Comparison of ENCODE assay signal across 32 cellular contexts in the genomic region with DNA sequence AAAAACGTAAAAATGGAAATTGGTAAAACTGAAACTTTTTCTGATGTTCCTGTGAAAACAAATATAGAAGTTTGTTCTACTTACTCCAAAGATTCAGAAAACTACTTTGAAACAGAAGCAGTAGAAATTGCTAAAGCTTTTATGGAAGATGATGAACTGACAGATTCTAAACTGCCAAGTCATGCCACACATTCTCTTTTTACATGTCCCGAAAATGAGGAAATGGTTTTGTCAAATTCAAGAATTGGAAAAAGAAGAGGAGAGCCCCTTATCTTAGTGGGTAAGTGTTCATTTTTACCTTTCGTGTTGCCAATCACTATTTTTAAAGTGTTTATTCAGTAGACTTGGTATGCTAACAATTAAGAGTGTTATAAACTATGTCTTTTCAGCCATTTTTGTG. TPM values are rescaled to one million over a fixed set of nuclear protein-coding genes. Genes with fewer than 3 reads are reported as not detected.
DNase-seq lines count a peak whose midpoint lies in the region; ATAC-seq, FAIRE-seq and TF ChIP-seq lines count a peak whose summit lies in the region.
"Had no signal": no experiment of that assay in that cellular context is flagged by ENCODE, and none has a peak within 500 bp of the region (broad histone marks: within the 10 kb centered on the region; RNA-seq: fewer than 3 reads in every experiment).

No MANE protein-coding gene starts in this region.

- CTCF ChIA-PET in A549 (lab: Yijun Ruan, JAX), result no interaction called here
- CTCF ChIA-PET in K562 (lab: Yijun Ruan, JAX; ENCODE audit: low intra/inter-chr PET ratio), result no interaction called here

- WGBS in A549 (ENCODE audit: missing lambda C conversion rate), result 93% methylated on average over 3 of the region's 3 CpGs
- 82% methylated on average over 3 of the region's 3 CpGs for whole genome bisulfite sequencing in K562 (ENCODE audit: insufficient coverage, low coverage, missing lambda C conversion rate)

- no peak overlapping the region for H3K9ac ChIP-seq in K562 (ENCODE audit: insufficient read depth in 1 of 2, low read depth in 2 of 2, low read length in 2 of 2)

- H3K4me2 ChIP-seq in A549 (no peak overlapping the region), K562 (ENCODE audit: insufficient read depth, low read length) (no peak overlapping the region)

- TF ChIP-seq CTCF in A549 (IDR thresholded peaks at IDR 0.05), result no peak
- no peak for TF ChIP-seq CTCF in HL-60 (IDR thresholded peaks at IDR 0.05; ENCODE audit: insufficient read depth, low read length)
- no peak for TF ChIP-seq CTCF in K562 (IDR thresholded peaks at IDR 0.05 in 2 of 3, conservative IDR thresholded peaks at IDR 0.05 in 1 of 3; ENCODE audit: insufficient read depth in 2 of 3, low read depth in 1 of 3, low read length in 3 of 3)

- POLR2A ChIA-PET in A549 (lab: Yijun Ruan, JAX), result no interaction called here
- POLR2A ChIA-PET in K562 (lab: Yijun Ruan, JAX), result no interaction called here

- no peak for TF ChIP-seq RAD21 in A549 (conservative IDR thresholded peaks at IDR 0.05 in 1 of 2, IDR thresholded peaks at IDR 0.05 in 1 of 2)
- TF ChIP-seq RAD21 in K562 (CRISPR knock-in tag; conservative IDR thresholded peaks at IDR 0.05 in 1 of 2, IDR thresholded peaks at IDR 0.05 in 1 of 2), result no peak

- TF ChIP-seq EP300 in A549 (IDR thresholded peaks at IDR 0.05), result no peak
- no peak for TF ChIP-seq EP300 in K562 (IDR thresholded peaks at IDR 0.05; ENCODE audit: low read length)

- H3K9me1 ChIP-seq in K562 (ENCODE audit: control insufficient read depth, insufficient read depth, low read length), result no peaks in the 10 kb centered on the region

- no peak overlapping the region for H2AFZ ChIP-seq in K562 (ENCODE audit: low read depth, low read length)

- no TSS peak for BruUV-seq in K562 (replicated peaks; lab: Mats Ljungman, UMichigan)

- peaks cover 14% of the 10 kb centered on the region; the same call in 1 of the 3 replicates for H3K36me3 ChIP-seq in K562 (ENCODE audit: control insufficient read depth, insufficient read depth, low read length)
- H3K36me3 ChIP-seq: breast epithelium, upper lobe of left lung had no signal

- in situ Hi-C loops in K562 (cut with MboI), result no loop called here

- intact Hi-C loops in K562 (cut with micrococcal nuclease), result no loop called here
- intact Hi-C loops in sciatic nerve (cut with DNase I), result no loop called here
- intact Hi-C loops in Right ventricle myocardium superior (cut with DNase I), result no loop called here

- FAIRE-seq in A549 (lab: Jason Lieb, UNC) (no peak), K562 (lab: Jason Lieb, UNC) (no peak)
- FAIRE-seq: colon, small intestine had no signal

- no peak for TF ChIP-seq POLR2A in A549 (IDR thresholded peaks at IDR 0.05; ENCODE audit: low read length)
- no peak for TF ChIP-seq POLR2A in K562 (conservative IDR thresholded peaks at IDR 0.05)

- H3K4me1 ChIP-seq in A549 (no peaks in the 10 kb centered on the region), K562 (replicated peaks in 1 of 2; ENCODE audit: control insufficient read depth in 2 of 2, insufficient read depth in 2 of 2, low read length in 2 of 2) (no peaks in the 10 kb centered on the region)
- H3K4me1 ChIP-seq: breast epithelium, upper lobe of left lung had no signal

- H3K4me3 ChIP-seq in A549 (no peak overlapping the region), HL-60 (replicated peaks; ENCODE audit: insufficient read depth, low read length) (no peak overlapping the region), K562 (no peak overlapping the region)
- H3K4me3 ChIP-seq: breast epithelium, upper lobe of left lung had no signal

- H3K27ac ChIP-seq in A549 (no peak overlapping the region), HL-60 (replicated peaks) (peak overlapping the region; percentile 56), K562 (ENCODE audit: extremely low read depth, low read depth, low read length) (no peak overlapping the region)
- H3K27ac ChIP-seq: breast epithelium, upper lobe of left lung had no signal

- no peaks in the 10 kb centered on the region; the same call in 2 of the 3 replicates for H3K9me3 ChIP-seq in A549
- H3K9me3 ChIP-seq in K562 (replicated peaks; ENCODE audit: control insufficient read depth, insufficient read depth, low read depth, low read length), result peaks cover 2% of the 10 kb centered on the region
- H3K9me3 ChIP-seq: breast epithelium, upper lobe of left lung had no signal

- no peaks in the 10 kb centered on the region for H3K27me3 ChIP-seq in HL-60 (ENCODE audit: insufficient read depth, poor library complexity, severe bottlenecking)
- no peaks in the 10 kb centered on the region for H3K27me3 ChIP-seq in K562 (ENCODE audit: control insufficient read depth in 2 of 2, insufficient read depth in 2 of 2, low read length in 2 of 2)
- H3K27me3 ChIP-seq: breast epithelium, upper lobe of left lung had no signal

- H4K20me1 ChIP-seq in K562 (replicated peaks; ENCODE audit: control insufficient read depth, insufficient read depth, low read length), result no peaks in the 10 kb centered on the region

- DNase-seq in A549 (ENCODE audit: low read depth in 1 of 2, low spot score in 1 of 2) (no peak), HL-60 (ENCODE audit: low read depth in 1 of 2, low spot score in 1 of 2) (peak in 1 of 2 experiments; percentile 50), NOMO-1 treated with dmso at 0.1 percent for 144 hours (lab: John Stamatoyannopoulos, UW; ENCODE audit: unreplicated experiment) (peak; percentile 47), K562 (ENCODE audit: extremely low read depth in 1 of 4, low spot score in 3 of 4) (no peak), sciatic nerve (ENCODE audit: low spot score) (no peak), Right ventricle myocardium superior (no peak), hepatic stellate cell (ENCODE audit: low spot score) (no peak)
- DNase-seq in stimulated activated naive CD4-positive, alpha-beta T cell treated with Interleukin-2 at 50 U/mL for 16 hours (lab: John Stamatoyannopoulos, UW), result no peak
- DNase-seq: activated CD4-positive, alpha-beta T cell treated with anti-CD3 and anti-CD28 coated beads, Interleukin-2, amount 10 ng/mL, durations not matched to agents 24 days and 14 days; activated CD8-positive, alpha-beta memory T cell treated with anti-CD3 and anti-CD28 coated beads for 24 hours; activated T-cell treated with anti-CD3 and anti-CD28 coated beads for 4 hours; amygdala; CD8-positive, alpha-beta memory T cell; effector CD4-positive, alpha-beta T cell; H9; hypothalamus; left colon; mammary epithelial cell; NCI-H1092 treated with DMSO at 0.1 percent for 48 hours; NCI-H1694 treated with DMSO at 0.1 percent for 48 hours; NCI-H446 treated with DMSO at 0.1 percent for 48 hours; NCI-H82; PC-3; retina; small intestine; stimulated activated naive B cell treated with anti-CD40 and anti-IgM and Interleukin-4, amounts not matched to agents 10 μg/mL and 1 μg/mL and 100 μg/mL, for 72 hours; upper lobe of left lung had no signal

- H3K79me2 ChIP-seq in K562 (ENCODE audit: control insufficient read depth, insufficient read depth, low read length), result no peaks in the 10 kb centered on the region

- no peak for ATAC-seq in A549
- no peak for ATAC-seq in K562
- ATAC-seq in sciatic nerve, result no peak
- ATAC-seq in Right ventricle myocardium superior (ENCODE audit: poor library complexity), result no peak
- ATAC-seq: left colon; PC-3; stimulated activated naive B cell treated with anti-CD40 and anti-IgM and Interleukin-4, amounts not matched to agents 10 μg/mL and 1 μg/mL and 100 μg/mL, for 72 hours had no signal

RNA-seq across cellular contexts. Expression of a gene that starts 25.6 kb away (rescaled TPM):
- polyA plus RNA-seq in A549 (2011; rRNA removed) (4.6 and 5.9 TPM in 2 replicates), A549 (2017; fragmentation: RNase III; extraction: RNeasy Plus Mini Kit Qiagen cat#74134 plus additional on column Dnase treatment) (2.6 to 3.6 TPM (median 3.4 TPM) in 3 replicates), K562 (2011; rRNA removed) (2.5 and 5.0 TPM in 2 replicates), K562 (2014; fragmentation: Illumina TruSeq; extraction: Trizol) (11.5 and 12.9 TPM in 2 replicates), K562 (2014; fragmentation: Nextera tagmentation; extraction: Ambion mirVana) (1 to 10 TPM; 4.3 to 5.6 TPM), K562 (2014; rRNA removed) (4.1 and 9.4 TPM in 2 replicates)
- 2.0 and 2.3 TPM in 2 replicates for polyA plus RNA-seq in A549 (2012; cell fraction: cytosol; rRNA removed)
- polyA plus RNA-seq in A549 (2012; cell fraction: nucleus; rRNA removed), result 2.3 and 4.4 TPM in 2 replicates
- polyA minus RNA-seq in A549 (2011; rRNA and poly(A)+ RNA removed), result 3.2 and 4.8 TPM in 2 replicates
- total RNA-seq in K562 (2011; cell fraction: chromatin; rRNA removed; ENCODE audit: low replicate concordance), result 2.9 and 18.1 TPM in 2 replicates
- 2.0 and 3.7 TPM in 2 replicates for total RNA-seq in K562 (2011; cell fraction: nucleolus; rRNA removed)
- total RNA-seq in K562 (2011; cell fraction: nucleoplasm; rRNA removed), result 4.7 and 5.2 TPM in 2 replicates
- total RNA-seq in K562 (2014; rRNA removed) (5.8 and 9.1 TPM in 2 replicates), K562 (2014; rRNA removed; fragmentation: Illumina TruSeq; extraction: Trizol) (15.1 and 19.8 TPM in 2 replicates), K562 (2015; rRNA removed; fragmentation: Illumina TruSeq; extraction: Trizol) (14.2 and 17.3 TPM in 2 replicates), K562 (2021) (10.6 and 11.4 TPM in 2 replicates), sciatic nerve (3.6 TPM), Right ventricle myocardium superior (0.43 TPM)
- 0.75 and 2.8 TPM in 2 replicates for polyA plus RNA-seq in K562 (2011; cell fraction: cytosol; rRNA removed)
- polyA plus RNA-seq in K562 (2011; cell fraction: nucleus; rRNA removed), result 4.7 and 5.6 TPM in 2 replicates
- polyA plus RNA-seq in K562 (2012), result 2.4 and 4.8 TPM in 2 replicates
- polyA minus RNA-seq in K562 (2011; rRNA and poly(A)+ RNA removed), result 13.9 and 18.1 TPM in 2 replicates
- polyA minus RNA-seq in K562 (2011; cell fraction: cytosol; rRNA and poly(A)+ RNA removed), result 4.3 and 8.8 TPM in 2 replicates
- polyA minus RNA-seq in K562 (2011; cell fraction: nucleus; rRNA and poly(A)+ RNA removed), result 6.5 and 11.4 TPM in 2 replicates

RNA-seq across cellular contexts. Expression of a gene that starts 25.8 kb away (rescaled TPM):
- not detected in 2 replicates for polyA plus RNA-seq in A549 (2011; rRNA removed)
- polyA plus RNA-seq in A549 (2012; cell fraction: cytosol; rRNA removed), result 0.03 and 0.04 TPM in 2 replicates
- polyA plus RNA-seq in A549 (2012; cell fraction: nucleus; rRNA removed), result 0.11 and 0.14 TPM in 2 replicates
- polyA plus RNA-seq in A549 (2017; fragmentation: RNase III; extraction: RNeasy Plus Mini Kit Qiagen cat#74134 plus additional on column Dnase treatment), result not detected in 3 replicates
- polyA minus RNA-seq in A549 (2011; rRNA and poly(A)+ RNA removed), result not detected in 2 replicates
- total RNA-seq in K562 (2011; cell fraction: chromatin; rRNA removed; ENCODE audit: low replicate concordance), result not detected in 2 replicates
- not detected in 2 replicates for total RNA-seq in K562 (2011; cell fraction: nucleolus; rRNA removed)
- not detected in 2 replicates for total RNA-seq in K562 (2011; cell fraction: nucleoplasm; rRNA removed)
- not detected in 2 replicates for total RNA-seq in K562 (2014; rRNA removed)
- total RNA-seq in K562 (2014; rRNA removed; fragmentation: Illumina TruSeq; extraction: Trizol), result not detected in 2 replicates
- not detected in 2 replicates for total RNA-seq in K562 (2015; rRNA removed; fragmentation: Illumina TruSeq; extraction: Trizol)
- total RNA-seq in K562 (2021), result not detected in 2 replicates
- polyA plus RNA-seq in K562 (2011; rRNA removed), result not detected in 2 replicates
- polyA plus RNA-seq in K562 (2011; cell fraction: cytosol; rRNA removed), result not detected in 2 replicates
- polyA plus RNA-seq in K562 (2011; cell fraction: nucleus; rRNA removed), result not detected in 2 replicates
- not detected in 2 replicates for polyA plus RNA-seq in K562 (2012)
- polyA plus RNA-seq in K562 (2014; fragmentation: Illumina TruSeq; extraction: Trizol), result not detected in 2 replicates
- polyA plus RNA-seq in K562 (2014; fragmentation: Nextera tagmentation; extraction: Ambion mirVana), result not detected
- not detected in 2 replicates for polyA plus RNA-seq in K562 (2014; rRNA removed)
- polyA minus RNA-seq in K562 (2011; rRNA and poly(A)+ RNA removed), result not detected in 2 replicates
- polyA minus RNA-seq in K562 (2011; cell fraction: cytosol; rRNA and poly(A)+ RNA removed), result not detected in 2 replicates
- polyA minus RNA-seq in K562 (2011; cell fraction: nucleus; rRNA and poly(A)+ RNA removed), result not detected in 2 replicates
- not detected for total RNA-seq in sciatic nerve
- total RNA-seq in Right ventricle myocardium superior, result not detected
- total RNA-seq: A172; activated T-helper 2 cell treated with anti-CD3 and anti-CD28 coated beads, Interferon-gamma antibody, Interleukin-2, Interleukin-4, amounts not matched to agents 10 μg/mL and 5 μg/mL and 100 μg/mL, durations not matched to agents 14 hours and 24 hours and 36 hours; breast epithelium; CD8-positive, alpha-beta memory T cell; H9; left colon; mammary epithelial cell; osteocyte; PC-3; upper lobe of left lung had no signal
- polyA plus RNA-seq: CD8-positive, alpha-beta memory T cell; mammary epithelial cell; small intestine had no signal
